ENCODE assay signal across 28 cellular contexts in genomic region chr6:161143663-161144430, GRCh38.
"Had no signal": no experiment of that assay in that cellular context is flagged by ENCODE, and none has a peak within 500 bp of the region (broad histone marks: within the 10 kb centered on the region; RNA-seq: fewer than 3 reads in every experiment).

No MANE protein-coding gene starts in this region.

- H3K27ac ChIP-seq: ascending aorta, body of pancreas, RWPE1, SJSA1 had no signal

- DNase-seq: activated CD4-positive, alpha-beta T cell treated with anti-CD3 and anti-CD28 coated beads, Interleukin-2, amount 10 ng/mL, durations not matched to agents 24 days and 14 days; activated CD4-positive, alpha-beta T cell treated with anti-CD3 and anti-CD28 coated beads, Interleukin-2, amount 50 U/mL, for 48 hours; activated CD4-positive, CD25-positive, alpha-beta regulatory T cell treated with anti-CD3 and anti-CD28 coated beads, Interleukin-2, amount 50 U/mL, for 72 hours; activated effector memory CD4-positive, alpha-beta T cell treated with anti-CD3 and anti-CD28 coated beads, Interleukin-2, amount 50 U/mL, for 16 hours; activated naive CD4-positive, alpha-beta T cell treated with Interleukin-2 at 50 U/mL for 16 hours; activated naive CD8-positive, alpha-beta T cell treated with anti-CD3 and anti-CD28 coated beads, Interleukin-2, amount 50 U/mL, for 24 hours; activated T-cell treated with anti-CD3 and anti-CD28 coated beads, Interleukin-2, amount 50 U/mL, for 1 hour; amniotic stem cell; MG63; MV-4-11; NCI-H1092 treated with DMSO at 0.1 percent for 48 hours; NCI-H1417 treated with DMSO at 0.1 percent for 48 hours; NCI-H1694 treated with DMSO at 0.1 percent for 48 hours; NCI-H2029 treated with DMSO at 0.1 percent for 48 hours; NCI-H345; NCI-H510A; NCI-H526 treated with DMSO at 0.1 percent for 48 hours; NCI-H82; NK-92 treated with Interleukin-12 subunit alpha and Interleukin-12 subunit beta, amount 100 ng/mL, for 24 hours; OCI-M1; Right ventricle myocardium superior had no signal

- H3K27me3 ChIP-seq: ascending aorta, body of pancreas, MG63, SJSA1 had no signal

- H3K4me3 ChIP-seq: ascending aorta, body of pancreas, MG63, SJSA1 had no signal

- H3K4me1 ChIP-seq: ascending aorta, body of pancreas had no signal

- H3K9me3 ChIP-seq: ascending aorta, body of pancreas, MG63, SJSA1 had no signal

- ATAC-seq: activated naive CD4-positive, alpha-beta T cell treated with anti-CD3 and anti-CD28 coated beads, Interleukin-2, amount 50 U/mL, for 72 hours; activated naive CD8-positive, alpha-beta T cell treated with anti-CD3 and anti-CD28 coated beads, Interleukin-2, amount 50 U/mL, for 24 hours; body of pancreas; Panc1; WTC11 had no signal

- H3K36me3 ChIP-seq: MG63 had no signal
